1 cellular context compared by ENCODE assay signal in the genomic region with DNA sequence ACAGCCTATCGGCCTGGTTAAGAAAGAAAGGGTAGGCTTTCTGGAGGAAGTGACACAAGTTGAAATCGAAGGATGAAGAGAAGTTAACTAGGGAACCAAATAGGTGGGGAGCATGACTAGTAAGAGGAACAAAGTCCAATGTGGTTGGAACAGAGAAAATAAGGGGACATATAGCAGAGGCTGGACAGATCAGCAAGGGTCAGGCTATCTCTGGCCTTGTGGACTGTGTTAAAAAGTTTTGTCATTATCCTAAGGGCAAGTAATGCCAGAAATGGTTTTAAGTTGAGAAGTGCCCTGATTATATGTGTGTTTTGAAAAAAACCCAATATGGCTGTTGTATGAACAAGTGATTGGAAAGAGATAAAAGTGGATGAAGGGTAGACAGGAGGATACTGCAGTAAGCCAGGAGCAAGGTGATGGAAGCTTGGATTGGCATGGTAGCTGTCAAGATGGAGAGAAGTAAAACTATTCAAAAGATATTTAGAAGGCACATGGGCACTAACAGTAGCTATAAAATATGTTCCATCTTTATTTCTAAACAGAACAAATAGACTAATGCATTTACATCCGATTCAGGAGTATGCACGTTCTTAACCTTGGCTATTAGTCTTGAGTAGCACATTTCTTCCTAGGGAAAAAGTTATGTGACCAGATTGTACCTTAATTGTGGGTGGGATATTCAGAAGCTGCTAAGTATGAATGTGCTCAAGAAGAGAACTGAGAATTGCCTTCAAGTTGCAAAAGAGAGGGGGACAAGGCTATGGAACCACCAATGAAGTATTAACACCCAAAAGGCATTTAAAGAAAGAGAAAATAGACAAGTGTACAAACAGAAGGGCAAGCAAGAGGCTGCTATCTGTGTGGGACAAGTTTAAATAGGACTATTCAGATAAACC.
TF ChIP-seq lines count a peak whose summit lies in the region.

No MANE protein-coding gene starts in this region.

TF ChIP-seq in GM23338, 12 proteins besides CTCF, POLR2A, EP300 and RAD21:
- TF ChIP-seq STAT1 (IDR thresholded peaks at IDR 0.05; ENCODE audit: unreplicated experiment) (no peak), EZH2phosphoT487 (IDR thresholded peaks at IDR 0.05; ENCODE audit: unreplicated experiment) (no peak), JUNB (IDR thresholded peaks at IDR 0.05; ENCODE audit: unreplicated experiment) (no peak), ZNF114 (CRISPR knock-in tag; IDR thresholded peaks at IDR 0.05) (no peak), POLR2AphosphoS5 (IDR thresholded peaks at IDR 0.05; ENCODE audit: low read depth) (no peak), NANOG (IDR thresholded peaks at IDR 0.05; ENCODE audit: borderline replicate concordance) (no peak), ZNF331 (CRISPR knock-in tag; IDR thresholded peaks at IDR 0.05; ENCODE audit: low read depth) (no peak)
- TF ChIP-seq, protein P1, sequence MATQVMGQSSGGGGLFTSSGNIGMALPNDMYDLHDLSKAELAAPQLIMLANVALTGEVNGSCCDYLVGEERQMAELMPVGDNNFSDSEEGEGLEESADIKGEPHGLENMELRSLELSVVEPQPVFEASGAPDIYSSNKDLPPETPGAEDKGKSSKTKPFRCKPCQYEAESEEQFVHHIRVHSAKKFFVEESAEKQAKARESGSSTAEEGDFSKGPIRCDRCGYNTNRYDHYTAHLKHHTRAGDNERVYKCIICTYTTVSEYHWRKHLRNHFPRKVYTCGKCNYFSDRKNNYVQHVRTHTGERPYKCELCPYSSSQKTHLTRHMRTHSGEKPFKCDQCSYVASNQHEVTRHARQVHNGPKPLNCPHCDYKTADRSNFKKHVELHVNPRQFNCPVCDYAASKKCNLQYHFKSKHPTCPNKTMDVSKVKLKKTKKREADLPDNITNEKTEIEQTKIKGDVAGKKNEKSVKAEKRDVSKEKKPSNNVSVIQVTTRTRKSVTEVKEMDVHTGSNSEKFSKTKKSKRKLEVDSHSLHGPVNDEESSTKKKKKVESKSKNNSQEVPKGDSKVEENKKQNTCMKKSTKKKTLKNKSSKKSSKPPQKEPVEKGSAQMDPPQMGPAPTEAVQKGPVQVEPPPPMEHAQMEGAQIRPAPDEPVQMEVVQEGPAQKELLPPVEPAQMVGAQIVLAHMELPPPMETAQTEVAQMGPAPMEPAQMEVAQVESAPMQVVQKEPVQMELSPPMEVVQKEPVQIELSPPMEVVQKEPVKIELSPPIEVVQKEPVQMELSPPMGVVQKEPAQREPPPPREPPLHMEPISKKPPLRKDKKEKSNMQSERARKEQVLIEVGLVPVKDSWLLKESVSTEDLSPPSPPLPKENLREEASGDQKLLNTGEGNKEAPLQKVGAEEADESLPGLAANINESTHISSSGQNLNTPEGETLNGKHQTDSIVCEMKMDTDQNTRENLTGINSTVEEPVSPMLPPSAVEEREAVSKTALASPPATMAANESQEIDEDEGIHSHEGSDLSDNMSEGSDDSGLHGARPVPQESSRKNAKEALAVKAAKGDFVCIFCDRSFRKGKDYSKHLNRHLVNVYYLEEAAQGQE (IDR thresholded peaks at IDR 0.05; ENCODE audit: unreplicated experiment), result no peak
